Comparison of ENCODE assay signal across 14 cellular contexts in the genomic region with DNA sequence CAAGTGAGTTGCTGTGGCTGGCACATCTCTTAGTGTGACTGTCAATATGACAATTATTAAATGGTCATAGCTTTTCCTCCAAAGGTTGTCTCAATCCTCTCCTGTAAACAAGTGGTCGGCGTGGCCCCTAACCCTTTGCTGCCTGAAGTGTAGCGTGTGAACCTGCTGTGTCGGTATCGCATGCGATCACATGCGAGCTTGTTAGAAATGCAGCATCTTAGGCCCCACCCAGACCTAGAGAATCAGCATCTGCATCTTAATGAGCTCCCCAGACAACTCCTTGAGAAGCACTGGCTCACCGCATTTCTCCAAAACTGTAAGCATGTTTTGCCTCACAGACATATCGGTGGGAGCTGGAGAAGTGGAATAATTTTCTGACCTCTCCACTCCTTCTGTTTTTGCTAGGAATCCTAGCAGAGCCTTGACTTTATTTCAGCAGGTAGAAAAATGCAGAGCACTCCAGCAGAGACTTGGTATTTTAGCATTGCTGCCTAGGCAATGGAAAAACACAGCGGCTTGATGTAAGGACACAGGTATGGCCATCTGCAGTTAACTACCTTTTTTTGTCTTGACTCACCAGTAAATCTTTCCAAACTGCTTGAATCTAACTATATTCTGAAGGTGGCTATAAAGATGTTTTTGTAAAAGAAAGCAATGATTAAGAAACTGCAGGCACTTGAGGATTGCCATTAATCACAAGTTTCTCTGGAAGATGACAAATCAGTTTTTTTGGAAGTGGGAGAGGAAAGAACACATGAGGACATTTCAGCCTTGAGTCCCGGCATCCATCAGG.
"Had no signal": no experiment of that assay in that cellular context is flagged by ENCODE, and none has a peak within 500 bp of the region (broad histone marks: within the 10 kb centered on the region; RNA-seq: fewer than 3 reads in every experiment).

No MANE protein-coding gene starts in this region.

- H3K36me3 ChIP-seq: pancreas, transverse colon had no signal

- DNase-seq: activated CD4-positive, alpha-beta T cell treated with anti-CD3 and anti-CD28 coated beads, Interleukin-2, amount 10 ng/mL, durations not matched to agents 24 days and 14 days; activated CD4-positive, CD25-positive, alpha-beta regulatory T cell; activated CD8-positive, alpha-beta memory T cell treated with anti-CD3 and anti-CD28 coated beads, Interleukin-2, amount 50 U/mL, for 4 hours; activated CD8-positive, alpha-beta T cell treated with anti-CD3 and anti-CD28 coated beads, Interleukin-2, amount 10 ng/mL, durations not matched to agents 7 days and 5 days; activated gamma-delta T cell; activated T-cell treated with anti-CD3 and anti-CD28 coated beads, Interleukin-2, amount 50 U/mL, for 72 hours; amygdala; cerebellar nuclear complex; hypothalamus; midbrain; stimulated activated CD4-positive, alpha-beta T cell treated with anti-CD3 and anti-CD28 coated beads, Interleukin-4, amount 100 ng/mL, for 24 hours; stimulated activated naive CD4-positive, alpha-beta T cell treated with Interleukin-2 at 50 U/mL for 16 hours; transverse colon had no signal

- H3K4me3 ChIP-seq: pancreas, transverse colon had no signal

- ATAC-seq: activated CD8-positive, alpha-beta T cell treated with anti-CD3 and anti-CD28 coated beads, Interleukin-2, amount 10 ng/mL, durations not matched to agents 7 days and 5 days; activated T-cell treated with anti-CD3 and anti-CD28 coated beads, Interleukin-2, amount 50 U/mL, for 72 hours; pancreas had no signal

- H3K9me3 ChIP-seq: pancreas, transverse colon had no signal

- H3K27me3 ChIP-seq: pancreas, transverse colon had no signal
